2 cellular contexts compared by ENCODE assay signal in the genomic region with DNA sequence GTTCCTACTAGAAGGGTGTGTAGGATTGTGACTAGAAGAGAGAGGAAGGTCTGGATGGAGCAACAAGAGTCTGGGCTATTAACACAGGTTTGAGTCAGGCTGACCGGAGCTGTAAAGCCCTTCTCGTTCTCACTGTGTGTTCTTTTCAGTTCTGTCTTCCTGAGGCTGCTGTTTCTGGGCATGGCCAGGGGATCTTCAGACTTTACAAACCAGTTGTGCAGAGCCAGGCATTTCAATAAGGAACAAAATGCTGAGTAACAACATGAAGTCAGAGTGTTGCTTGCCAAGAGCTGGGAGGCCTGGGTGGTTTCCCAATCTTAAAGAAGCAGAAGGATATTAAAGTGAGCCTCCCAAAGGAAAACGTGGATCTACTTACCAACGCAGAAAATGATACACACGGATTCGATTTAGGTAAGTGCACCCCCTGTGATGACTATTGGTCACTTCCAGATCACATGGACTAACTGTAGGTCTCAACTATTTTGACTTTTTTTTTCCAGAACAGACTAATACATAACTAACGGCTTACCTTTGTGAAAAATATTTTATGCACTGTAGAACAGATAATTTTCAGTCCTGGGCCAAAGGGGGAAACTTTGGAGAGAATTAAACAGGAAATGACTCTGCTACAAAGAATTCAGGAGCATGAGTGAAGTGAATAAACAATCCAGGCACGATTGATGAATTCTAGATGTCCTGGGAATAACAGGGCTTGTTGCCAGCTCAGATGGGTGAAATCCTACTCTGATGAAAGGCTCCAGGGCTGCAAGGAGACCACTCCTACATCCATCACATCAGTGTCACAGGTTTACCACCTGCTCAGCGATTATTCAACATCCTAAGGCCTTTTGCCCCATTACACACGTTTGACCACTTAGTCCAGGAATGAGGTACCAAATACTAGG.
TF ChIP-seq lines count a peak whose summit lies in the region.

No MANE protein-coding gene starts in this region.

TF ChIP-seq in Ishikawa, 13 proteins besides CTCF, POLR2A, EP300 and RAD21 (continued from another document):
- TF ChIP-seq REST (IDR thresholded peaks at IDR 0.05; ENCODE audit: low read depth) (no peak), EGR1 (IDR thresholded peaks at IDR 0.05) (no peak)

TF ChIP-seq in K562, 482 proteins besides CTCF, POLR2A, EP300 and RAD21 (continued from another document and continues in another):
- TF ChIP-seq, protein P1, sequence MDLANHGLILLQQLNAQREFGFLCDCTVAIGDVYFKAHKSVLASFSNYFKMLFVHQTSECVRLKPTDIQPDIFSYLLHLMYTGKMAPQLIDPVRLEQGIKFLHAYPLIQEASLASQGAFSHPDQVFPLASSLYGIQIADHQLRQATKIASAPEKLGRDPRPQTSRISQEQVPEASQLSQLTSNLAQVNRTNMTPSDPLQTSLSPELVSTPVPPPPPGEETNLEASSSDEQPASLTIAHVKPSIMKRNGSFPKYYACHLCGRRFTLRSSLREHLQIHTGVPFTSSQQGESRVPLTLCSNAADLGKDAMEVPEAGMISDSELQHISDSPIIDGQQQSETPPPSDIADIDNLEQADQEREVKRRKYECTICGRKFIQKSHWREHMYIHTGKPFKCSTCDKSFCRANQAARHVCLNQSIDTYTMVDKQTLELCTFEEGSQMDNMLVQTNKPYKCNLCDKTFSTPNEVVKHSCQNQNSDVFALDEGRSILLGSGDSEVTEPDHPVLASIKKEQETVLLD (IDR thresholded peaks at IDR 0.05), result peak; percentile 32; the same call in 1 of the 2 replicates
- TF ChIP-seq SIX5 (IDR thresholded peaks at IDR 0.05; ENCODE audit: borderline replicate concordance in 1 of 2, insufficient read depth in 1 of 2, low read depth in 1 of 2, low read length in 2 of 2) (no peak), ZBTB7A (IDR thresholded peaks at IDR 0.05; ENCODE audit: borderline replicate concordance, control insufficient read depth, low read depth, low read length) (no peak), PRDM10 (IDR thresholded peaks at IDR 0.05; ENCODE audit: partially characterized antibody) (peak; percentile 90), TAL1 (IDR thresholded peaks at IDR 0.05) (peak; percentile 23; the same call in 1 of the 2 replicates), BRD9 (IDR thresholded peaks at IDR 0.05; ENCODE audit: low read depth, partially characterized antibody) (peak; percentile 51), JUND (IDR thresholded peaks at IDR 0.05; ENCODE audit: borderline replicate concordance, low read depth, low read length) (peak; percentile 2; the same call in 1 of the 2 replicates), JUND (tag; IDR thresholded peaks at IDR 0.05; ENCODE audit: borderline replicate concordance, low read depth, low read length) (no peak; the same call in 1 of the 3 replicates), RAD51 (IDR thresholded peaks at IDR 0.05; ENCODE audit: borderline replicate concordance, low read depth) (peak; percentile 47; the same call in 1 of the 2 replicates), ZNF79 (CRISPR knock-in tag; IDR thresholded peaks at IDR 0.05; ENCODE audit: low read depth) (no peak), ZNF76 (CRISPR knock-in tag; IDR thresholded peaks at IDR 0.05; ENCODE audit: borderline replicate concordance) (no peak), HDAC2 (IDR thresholded peaks at IDR 0.05) (peak; percentile 34; the same call in 1 of the 2 replicates), NFE2 (IDR thresholded peaks at IDR 0.05; ENCODE audit: low read depth) (peak; percentile 77), NFYB (IDR thresholded peaks at IDR 0.05; ENCODE audit: extremely low read depth, insufficient read length) (peak; percentile 50), ZNF740 (CRISPR knock-in tag; IDR thresholded peaks at IDR 0.05) (no peak), ZNF740 (tag; IDR thresholded peaks at IDR 0.05) (no peak), GABPA (tag; conservative IDR thresholded peaks at IDR 0.05; ENCODE audit: low read depth) (peak; percentile 32; the same call in 1 of the 2 replicates), ZBTB40 (IDR thresholded peaks at IDR 0.05) (no peak), ZBTB40 (CRISPR knock-in tag; IDR thresholded peaks at IDR 0.05) (no peak), BACH1 (tag; IDR thresholded peaks at IDR 0.05) (peak; percentile 76; the same call in 1 of the 2 replicates), CGGBP1 (CRISPR knock-in tag; IDR thresholded peaks at IDR 0.05) (no peak), KAT7 (CRISPR knock-in tag; IDR thresholded peaks at IDR 0.05; ENCODE audit: borderline replicate concordance) (no peak), SMARCA4 (IDR thresholded peaks at IDR 0.05) (peak; percentile 72; the same call in 1 of the 2 replicates), FOXK2 (conservative IDR thresholded peaks at IDR 0.05 in 1 of 2, IDR thresholded peaks at IDR 0.05 in 1 of 2; ENCODE audit: low read depth in 2 of 2) (peak in 1 of 2 experiments; percentile 41; a peak in 1 of 4 replicates), CHAMP1 (IDR thresholded peaks at IDR 0.05) (no peak)
- TF ChIP-seq, protein P2, sequence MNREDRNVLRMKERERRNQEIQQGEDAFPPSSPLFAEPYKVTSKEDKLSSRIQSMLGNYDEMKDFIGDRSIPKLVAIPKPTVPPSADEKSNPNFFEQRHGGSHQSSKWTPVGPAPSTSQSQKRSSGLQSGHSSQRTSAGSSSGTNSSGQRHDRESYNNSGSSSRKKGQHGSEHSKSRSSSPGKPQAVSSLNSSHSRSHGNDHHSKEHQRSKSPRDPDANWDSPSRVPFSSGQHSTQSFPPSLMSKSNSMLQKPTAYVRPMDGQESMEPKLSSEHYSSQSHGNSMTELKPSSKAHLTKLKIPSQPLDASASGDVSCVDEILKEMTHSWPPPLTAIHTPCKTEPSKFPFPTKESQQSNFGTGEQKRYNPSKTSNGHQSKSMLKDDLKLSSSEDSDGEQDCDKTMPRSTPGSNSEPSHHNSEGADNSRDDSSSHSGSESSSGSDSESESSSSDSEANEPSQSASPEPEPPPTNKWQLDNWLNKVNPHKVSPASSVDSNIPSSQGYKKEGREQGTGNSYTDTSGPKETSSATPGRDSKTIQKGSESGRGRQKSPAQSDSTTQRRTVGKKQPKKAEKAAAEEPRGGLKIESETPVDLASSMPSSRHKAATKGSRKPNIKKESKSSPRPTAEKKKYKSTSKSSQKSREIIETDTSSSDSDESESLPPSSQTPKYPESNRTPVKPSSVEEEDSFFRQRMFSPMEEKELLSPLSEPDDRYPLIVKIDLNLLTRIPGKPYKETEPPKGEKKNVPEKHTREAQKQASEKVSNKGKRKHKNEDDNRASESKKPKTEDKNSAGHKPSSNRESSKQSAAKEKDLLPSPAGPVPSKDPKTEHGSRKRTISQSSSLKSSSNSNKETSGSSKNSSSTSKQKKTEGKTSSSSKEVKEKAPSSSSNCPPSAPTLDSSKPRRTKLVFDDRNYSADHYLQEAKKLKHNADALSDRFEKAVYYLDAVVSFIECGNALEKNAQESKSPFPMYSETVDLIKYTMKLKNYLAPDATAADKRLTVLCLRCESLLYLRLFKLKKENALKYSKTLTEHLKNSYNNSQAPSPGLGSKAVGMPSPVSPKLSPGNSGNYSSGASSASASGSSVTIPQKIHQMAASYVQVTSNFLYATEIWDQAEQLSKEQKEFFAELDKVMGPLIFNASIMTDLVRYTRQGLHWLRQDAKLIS (CRISPR knock-in tag; IDR thresholded peaks at IDR 0.05), result peak; percentile 70; the same call in 1 of the 2 replicates
